Comparison of ENCODE assay signal across 22 cellular contexts in genomic region chrX:149491812-149492211, GRCh38. TPM values are rescaled to one million over a fixed set of nuclear protein-coding genes. Genes with fewer than 3 reads are reported as not detected.
DNase-seq lines count a peak whose midpoint lies in the region; ATAC-seq, FAIRE-seq and TF ChIP-seq lines count a peak whose summit lies in the region.
"Had no signal": no experiment of that assay in that cellular context is flagged by ENCODE, and none has a peak within 500 bp of the region (broad histone marks: within the 10 kb centered on the region; RNA-seq: fewer than 3 reads in every experiment).

No MANE protein-coding gene starts in this region.

- H4K20me1 ChIP-seq in GM12878 (ENCODE audit: control insufficient read depth, insufficient read depth): no peaks in the 10 kb centered on the region

- TF ChIP-seq EP300 in GM12878 (IDR thresholded peaks at IDR 0.05; ENCODE audit: borderline replicate concordance in 1 of 2, control insufficient read depth in 1 of 2, low read depth in 2 of 2, low read length in 2 of 2): no peak
- no peak for TF ChIP-seq EP300 in tibial nerve (IDR thresholded peaks at IDR 0.05)

- H3K27me3 ChIP-seq in GM12878 (replicated peaks in 1 of 2; ENCODE audit: control insufficient read depth in 2 of 2, insufficient read depth in 2 of 2, low read length in 1 of 2) (no peaks in the 10 kb centered on the region), right lobe of liver (no peaks in the 10 kb centered on the region), tibial nerve (no peaks in the 10 kb centered on the region)
- H3K27me3 ChIP-seq: BE2C, SJSA1 had no signal

- in situ Hi-C loops in G401 (cut with HindIII; ENCODE audit: low sequenced_read_pairs): no loop called here
- in situ Hi-C loops in GM12878 (cut with MboI): no loop called here

- BruUV-seq in GM12878 (replicated peaks; lab: Mats Ljungman, UMichigan): no TSS peak

- H3K36me3 ChIP-seq in GM12878 (ENCODE audit: control insufficient read depth in 2 of 2, insufficient read depth in 2 of 2, low read length in 1 of 2): peaks cover 8% of the 10 kb centered on the region in 2 experiments; a peak in 3 of 4 replicates
- peaks cover 0 to 24% (median 0%) of the 10 kb centered on the region in 4 donors for H3K36me3 ChIP-seq in right lobe of liver
- H3K36me3 ChIP-seq in tibial nerve: peaks cover 0 to 84% (median 0%) of the 10 kb centered on the region in 3 donors

- H3K4me3 ChIP-seq in GM12878 (no peak overlapping the region), right lobe of liver (no peak overlapping the region), tibial nerve (no peak overlapping the region)
- H3K4me3 ChIP-seq: SJSA1 had no signal

- TF ChIP-seq POLR2A in GM12878 (IDR thresholded peaks at IDR 0.05; ENCODE audit: low read depth, low read length): no peak
- TF ChIP-seq POLR2A in right lobe of liver (IDR thresholded peaks at IDR 0.05): no peak
- TF ChIP-seq POLR2A in tibial nerve (IDR thresholded peaks at IDR 0.05): no peak

- H3K27ac ChIP-seq in GM12878 (ENCODE audit: control insufficient read depth, insufficient read depth) (no peak overlapping the region), right lobe of liver (no peak overlapping the region), tibial nerve (no peak overlapping the region)
- H3K27ac ChIP-seq: SJSA1 had no signal

- SMC1A ChIA-PET in GM12878 (lab: Charles Lee; ENCODE audit: uncharacterized antibody, unreplicated experiment): interaction anchor here (1.7 kb wide), 1 partner anchor 8 kb away, joined by 5 read pairs; no protein-coding TSS in a partner anchor

- H3K79me2 ChIP-seq in GM12878 (ENCODE audit: control insufficient read depth, insufficient read depth, low read length): no peaks in the 10 kb centered on the region

- RAD21 ChIA-PET in GM12878 (lab: Charles Lee; ENCODE audit: unreplicated experiment): no interaction called here

- TF ChIP-seq RAD21 in GM12878 (IDR thresholded peaks at IDR 0.05; ENCODE audit: insufficient read depth, low read depth, low read length): no peak

- CTCF ChIA-PET in GM12878 (lab: Yijun Ruan, JAX): no interaction called here

- DNase-seq in COLO668 (lab: John Stamatoyannopoulos, UW; ENCODE audit: unreplicated experiment) (peak; percentile 7), G401 (ENCODE audit: low spot score) (peak; percentile 19), GM12878 (ENCODE audit: low read depth, low spot score) (no peak), right lobe of liver (peak in 1 of 3 donors; percentile 56), tibial nerve (ENCODE audit: low spot score in 2 of 2) (no peak), occipital lobe (lab: John Stamatoyannopoulos, UW) (no peak)
- DNase-seq: BE2C; CD8-positive, alpha-beta T cell; EL; H7; IMR-90; Kasumi-1; NCI-H1436 treated with DMSO at 0.1 percent for 48 hours; NCI-H2081; NCI-H226; NCI-H526; NK-92 treated with Interleukin-12 subunit alpha and Interleukin-12 subunit beta, amount 100 ng/mL, for 24 hours; OCI-M1 had no signal

- H3K9ac ChIP-seq in GM12878 (ENCODE audit: control insufficient read depth, insufficient read depth, low read length): no peak overlapping the region

- POLR2A ChIA-PET in GM12878 (lab: Charles Lee): no interaction called here

- H3K9me3 ChIP-seq in GM12878 (replicated peaks; ENCODE audit: control insufficient read depth, insufficient read depth, low read length): no peaks in the 10 kb centered on the region
- H3K9me3 ChIP-seq in right lobe of liver: no peaks in the 10 kb centered on the region
- H3K9me3 ChIP-seq in tibial nerve: no peaks in the 10 kb centered on the region
- H3K9me3 ChIP-seq: BE2C, SJSA1 had no signal

- H3K4me2 ChIP-seq in GM12878 (ENCODE audit: control insufficient read depth, insufficient read depth): no peak overlapping the region

- no peak for ATAC-seq in GM12878
- peak in 3 of 4 donors; percentile 7 to 70 (median 49) for ATAC-seq in right lobe of liver
- ATAC-seq in GM19452 (IDR thresholded peaks at IDR 0.05; ENCODE audit: unreplicated experiment): no peak
- ATAC-seq: CD8-positive, alpha-beta T cell had no signal

- intact Hi-C loops in GM12878 (cut with micrococcal nuclease; ENCODE audit: unreplicated experiment): no loop called here
- intact Hi-C loops in right lobe of liver (cut with DNase I): no loop called here

- no peak for TF ChIP-seq CTCF in GM12878 (IDR thresholded peaks at IDR 0.05 in 2 of 3, conservative IDR thresholded peaks at IDR 0.05 in 1 of 3; ENCODE audit: control insufficient read depth in 2 of 3, extremely low read depth in 1 of 3, insufficient read depth in 1 of 3, low read depth in 3 of 3, low read length in 3 of 3)
- no peak for TF ChIP-seq CTCF in right lobe of liver (IDR thresholded peaks at IDR 0.05)
- TF ChIP-seq CTCF in tibial nerve (IDR thresholded peaks at IDR 0.05): no peak

- H3K4me1 ChIP-seq in GM12878 (ENCODE audit: control insufficient read depth, insufficient read depth, low read length) (no peaks in the 10 kb centered on the region), right lobe of liver (peaks cover 0 to 10% (median 0%) of the 10 kb centered on the region in 4 donors), tibial nerve (no peaks in the 10 kb centered on the region)
- H3K4me1 ChIP-seq: BE2C had no signal

- no peak for FAIRE-seq in GM12878 (lab: Jason Lieb, UNC)
- FAIRE-seq: GM18507 had no signal

- WGBS in GM12878 (ENCODE audit: insufficient coverage, insufficient replicate concordance, low lambda C conversion rate, missing lambda C conversion rate): 20% methylated on average over 2 of the region's 2 CpGs
- WGBS in right lobe of liver (ENCODE audit: insufficient coverage, low coverage, low lambda C conversion rate, missing lambda C conversion rate): 11% methylated on average over 1 of the region's 2 CpGs
- WGBS in tibial nerve, 2 donors: 34 to 54% methylated on average over 2 of the region's 2 CpGs

- no peak overlapping the region for H2AFZ ChIP-seq in GM12878 (ENCODE audit: control insufficient read depth, low read depth, low read length)

RNA-seq across cellular contexts. Expression of gene IDS, which starts 13.3 kb away (rescaled TPM):
- total RNA-seq in G401 (2014; rRNA removed; shearing (Covaris generic)): 10.8 and 12.1 TPM in 2 replicates
- total RNA-seq in GM12878 (2013; cell fraction: nucleolus; rRNA removed): 62.3 and 67.5 TPM in 2 replicates
- 48.2 and 51.2 TPM in 2 replicates for total RNA-seq in GM12878 (2014; rRNA removed)
- 23.8 and 26.8 TPM in 2 replicates for total RNA-seq in GM12878 (2014; rRNA removed; fragmentation: Illumina TruSeq; extraction: Trizol)
- total RNA-seq in GM12878 (2021): 51.3 and 52.2 TPM in 2 replicates
- 29.8 TPM for polyA plus RNA-seq in GM12878 (2011; ENCODE audit: low read depth)
- 59.3 and 79.1 TPM in 2 replicates for polyA plus RNA-seq in GM12878 (2011; rRNA removed)
- polyA plus RNA-seq in GM12878 (2011; cell fraction: cytosol; rRNA removed): 80.0 and 90.9 TPM in 2 replicates
- 52.3 and 66.6 TPM in 2 replicates for polyA plus RNA-seq in GM12878 (2011; cell fraction: nucleus; rRNA removed)
- 41.1 and 45.9 TPM in 2 replicates for polyA plus RNA-seq in GM12878 (2012)
- 53.1 and 63.4 TPM in 2 replicates for polyA plus RNA-seq in GM12878 (2014; fragmentation: Illumina TruSeq; extraction: Trizol)
- polyA plus RNA-seq in GM12878 (2014; fragmentation: Nextera tagmentation; extraction: Ambion mirVana): 1 to 10 TPM; 6.1 to 9.6 TPM
- polyA plus RNA-seq in GM12878 (2014; rRNA removed): 47.2 and 52.4 TPM in 2 replicates
- polyA plus RNA-seq in GM12878 (2016; fragmentation: Nextera tagmentation; extraction: Ambion mirVana): 10 to 100 TPM; 62.4 to 66.6 TPM
- polyA minus RNA-seq in GM12878 (2011; rRNA and poly(A)+ RNA removed): 76.7 and 84.8 TPM in 2 replicates
- 32.3 and 35.1 TPM in 2 replicates for polyA minus RNA-seq in GM12878 (2011; cell fraction: cytosol; rRNA and poly(A)+ RNA removed)
- 29.0 and 36.7 TPM in 2 replicates for polyA minus RNA-seq in GM12878 (2011; cell fraction: nucleus; rRNA and poly(A)+ RNA removed)
- total RNA-seq in right lobe of liver: 10 to 100 TPM; 12.7 to 27.3 (median 20.0) TPM
- total RNA-seq in tibial nerve: 100 to 1,000 TPM in 1 of 4 donors, 10 to 100 TPM in 3; 68.4 to 118 (median 92.4) TPM
- total RNA-seq in occipital lobe: 121 TPM

RNA-seq across cellular contexts. Expression of gene EOLA1, which starts 49.0 kb away (rescaled TPM):
- 7.8 and 11.4 TPM in 2 replicates for total RNA-seq in G401 (2014; rRNA removed; shearing (Covaris generic))
- total RNA-seq in GM12878 (2013; cell fraction: nucleolus; rRNA removed): 20.5 and 23.1 TPM in 2 replicates
- total RNA-seq in GM12878 (2014; rRNA removed) (20.4 and 20.7 TPM in 2 replicates), GM12878 (2014; rRNA removed; fragmentation: Illumina TruSeq; extraction: Trizol) (22.0 and 24.6 TPM in 2 replicates), GM12878 (2021) (27.1 and 28.6 TPM in 2 replicates), right lobe of liver (10 to 100 TPM in 4 of 6 experiments, 1 to 10 TPM in 2; 5.2 to 13.3 (median 11.7) TPM), tibial nerve (10 to 100 TPM in 3 of 4 donors, 1 to 10 TPM in 1; 9.8 to 16.5 (median 12.3) TPM), occipital lobe (16.1 TPM)
- 16.1 TPM for polyA plus RNA-seq in GM12878 (2011; ENCODE audit: low read depth)
- polyA plus RNA-seq in GM12878 (2011; rRNA removed) (42.3 and 42.8 TPM in 2 replicates), GM12878 (2014; fragmentation: Illumina TruSeq; extraction: Trizol) (21.4 and 23.8 TPM in 2 replicates), GM12878 (2014; fragmentation: Nextera tagmentation; extraction: Ambion mirVana) (10 to 100 TPM in 1 of 2 experiments, 1 to 10 TPM in 1; 9.2 to 17.6 TPM), GM12878 (2014; rRNA removed) (24.7 and 27.1 TPM in 2 replicates), GM12878 (2016; fragmentation: Nextera tagmentation; extraction: Ambion mirVana) (10 to 100 TPM; 26.5 to 26.6 TPM)
- 33.7 and 36.5 TPM in 2 replicates for polyA plus RNA-seq in GM12878 (2011; cell fraction: cytosol; rRNA removed)
- polyA plus RNA-seq in GM12878 (2011; cell fraction: nucleus; rRNA removed): 38.1 and 45.5 TPM in 2 replicates
- 23.2 and 26.3 TPM in 2 replicates for polyA plus RNA-seq in GM12878 (2012)
- polyA minus RNA-seq in GM12878 (2011; rRNA and poly(A)+ RNA removed): 19.1 and 27.5 TPM in 2 replicates
- polyA minus RNA-seq in GM12878 (2011; cell fraction: cytosol; rRNA and poly(A)+ RNA removed): 10.1 and 11.8 TPM in 2 replicates
- 33.7 and 43.8 TPM in 2 replicates for polyA minus RNA-seq in GM12878 (2011; cell fraction: nucleus; rRNA and poly(A)+ RNA removed)

RNA-seq across cellular contexts. Expression of gene HSFX3, which starts 57.9 kb away (rescaled TPM):
- not detected in 2 replicates for total RNA-seq in G401 (2014; rRNA removed; shearing (Covaris generic))
- not detected in 2 replicates for total RNA-seq in GM12878 (2013; cell fraction: nucleolus; rRNA removed)
- 0.40 TPM in 1 of 2 replicates, not detected in the other for total RNA-seq in GM12878 (2014; rRNA removed)
- not detected in 2 replicates for total RNA-seq in GM12878 (2014; rRNA removed; fragmentation: Illumina TruSeq; extraction: Trizol)
- not detected in 2 replicates for total RNA-seq in GM12878 (2021)
- not detected for polyA plus RNA-seq in GM12878 (2011; ENCODE audit: low read depth)
- polyA plus RNA-seq in GM12878 (2011; rRNA removed): 0.05 TPM in 1 of 2 replicates, not detected in the other
- 0.06 and 0.07 TPM in 2 replicates for polyA plus RNA-seq in GM12878 (2011; cell fraction: cytosol; rRNA removed)
- polyA plus RNA-seq in GM12878 (2011; cell fraction: nucleus; rRNA removed): not detected in 2 replicates
- polyA plus RNA-seq in GM12878 (2012): not detected in 2 replicates
- polyA plus RNA-seq in GM12878 (2014; fragmentation: Illumina TruSeq; extraction: Trizol): 0.29 TPM in 1 of 2 replicates, not detected in the other
- polyA plus RNA-seq in GM12878 (2014; fragmentation: Nextera tagmentation; extraction: Ambion mirVana): under 1 TPM in 1 of 2 experiments, not detected in 1; 0.29 TPM
- 0.26 TPM in 1 of 2 replicates, not detected in the other for polyA plus RNA-seq in GM12878 (2014; rRNA removed)
- not detected for polyA plus RNA-seq in GM12878 (2016; fragmentation: Nextera tagmentation; extraction: Ambion mirVana)
- 0.52 TPM in 1 of 2 replicates, not detected in the other for polyA minus RNA-seq in GM12878 (2011; rRNA and poly(A)+ RNA removed)
- not detected in 2 replicates for polyA minus RNA-seq in GM12878 (2011; cell fraction: cytosol; rRNA and poly(A)+ RNA removed)
- not detected in 2 replicates for polyA minus RNA-seq in GM12878 (2011; cell fraction: nucleus; rRNA and poly(A)+ RNA removed)
- not detected for total RNA-seq in right lobe of liver
- not detected for total RNA-seq in tibial nerve
- total RNA-seq in occipital lobe: not detected
- total RNA-seq: CD8-positive, alpha-beta T cell; H7; IMR-90; SJSA1 had no signal
- polyA plus RNA-seq: AG04450, IMR-90 had no signal

Comparison
In these comparisons a context has a peak if more than half of its experiments do, and no peak if none do; other contexts are left out.
1. DNase-seq: peak in COLO668 (single experiment) and G401 (single experiment); none in GM12878 (single experiment), tibial nerve (0 of 2) and occipital lobe (single experiment).
2. ATAC-seq: peak in right lobe of liver (3 of 4); none in GM12878 (single experiment) and GM19452 (single experiment).